21 cellular contexts compared by ENCODE assay signal in the genomic region with DNA sequence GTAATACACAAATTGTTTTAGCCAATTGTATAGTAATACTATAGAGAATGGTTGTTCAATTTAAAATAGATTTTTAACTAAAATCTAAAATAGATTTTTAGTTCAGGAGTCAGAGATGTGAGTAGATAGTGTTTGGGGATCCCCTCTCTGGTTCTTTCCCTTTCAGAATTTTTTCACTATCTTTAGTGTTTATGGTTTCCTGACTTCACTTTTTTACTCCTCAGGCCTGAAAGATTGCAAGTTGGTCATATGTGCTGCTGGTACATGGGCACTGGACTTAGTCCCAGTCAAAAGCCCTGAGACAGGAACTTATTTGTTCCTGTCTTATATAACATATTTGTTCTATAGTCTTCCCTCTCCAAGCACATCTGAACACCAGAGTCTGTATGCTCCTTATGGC.
DNase-seq lines count a peak whose midpoint lies in the region; ATAC-seq, FAIRE-seq and TF ChIP-seq lines count a peak whose summit lies in the region.
"Had no signal": no experiment of that assay in that cellular context is flagged by ENCODE, and none has a peak within 500 bp of the region (broad histone marks: within the 10 kb centered on the region; RNA-seq: fewer than 3 reads in every experiment).

No MANE protein-coding gene starts in this region.

- RAD21 ChIA-PET in GM12878 (lab: Charles Lee; ENCODE audit: unreplicated experiment): interaction anchor here (0.8 to 4.7 kb wide), 12 partner anchors 14 to 373 kb away, joined by 3 to 26 read pairs (median 5); no protein-coding TSS in a partner anchor

- no peaks in the 10 kb centered on the region for H3K4me1 Mint-ChIP-seq in natural killer cell treated with Interleukin-12 subunit alpha and Interleukin-12 subunit beta and Interleukin-15 and Interleukin-18, amount 100 ng/mL, for 72 hours (ENCODE audit: low read depth in 2 of 2)
- H3K4me1 Mint-ChIP-seq: CD4-positive, alpha-beta memory T cell; T-helper 17 cell had no signal

- H3K9me3 ChIP-seq in GM12878 (replicated peaks; ENCODE audit: control insufficient read depth, insufficient read depth, low read length): no peaks in the 10 kb centered on the region
- H3K9me3 ChIP-seq: BE2C, Peyer's patch had no signal

- ATAC-seq in GM19035 (IDR thresholded peaks at IDR 0.05; ENCODE audit: unreplicated experiment): peak; percentile 41
- peak; percentile 39 for ATAC-seq in HG02678 (IDR thresholded peaks at IDR 0.05; ENCODE audit: unreplicated experiment)
- ATAC-seq in GM12878: peak; percentile 63
- ATAC-seq in natural killer cell treated with Interleukin-12 subunit alpha and Interleukin-12 subunit beta and Interleukin-15 and Interleukin-18, amount 100 ng/mL, for 72 hours: no peak
- ATAC-seq: SK-N-SH treated with all-trans-retinoic acid at 6 μM for 48 hours, T-helper 17 cell had no signal

- H3K9ac ChIP-seq in GM12878 (ENCODE audit: control insufficient read depth, insufficient read depth, low read length): no peak overlapping the region

- in situ Hi-C loops in GM13976 (cut with MboI; ENCODE audit: low sequenced_read_pairs, unreplicated experiment): no loop called here
- in situ Hi-C loops in GM12878 (cut with MboI): no loop called here

- H3K36me3 Mint-ChIP-seq in natural killer cell treated with Interleukin-12 subunit alpha and Interleukin-12 subunit beta and Interleukin-15 and Interleukin-18, amount 100 ng/mL, for 72 hours: no peaks in the 10 kb centered on the region
- H3K36me3 Mint-ChIP-seq: CD4-positive, alpha-beta memory T cell had no signal

- TF ChIP-seq CTCF in GM13976 (IDR thresholded peaks at IDR 0.05; ENCODE audit: borderline replicate concordance, control extremely low read depth, extremely low read depth, insufficient read depth, missing control alignments) (no peak), GM12878 (IDR thresholded peaks at IDR 0.05 in 2 of 3, conservative IDR thresholded peaks at IDR 0.05 in 1 of 3; ENCODE audit: control insufficient read depth in 2 of 3, extremely low read depth in 1 of 3, insufficient read depth in 1 of 3, low read depth in 3 of 3, low read length in 3 of 3) (no peak)

- H3K27ac ChIP-seq in GM12878 (ENCODE audit: control insufficient read depth, insufficient read depth): no peak overlapping the region
- H3K27ac ChIP-seq: Peyer's patch had no signal

- H3K27me3 Mint-ChIP-seq in natural killer cell treated with Interleukin-12 subunit alpha and Interleukin-12 subunit beta and Interleukin-15 and Interleukin-18, amount 100 ng/mL, for 72 hours: peaks cover 0 to 3% of the 10 kb centered on the region in 2 donors

- H3K4me2 ChIP-seq in GM12878 (ENCODE audit: control insufficient read depth, insufficient read depth): no peak overlapping the region

- peaks cover 21% of the 10 kb centered on the region for H3K4me1 ChIP-seq in GM12878 (ENCODE audit: control insufficient read depth, insufficient read depth, low read length)
- H3K4me1 ChIP-seq: BE2C, Peyer's patch had no signal

- peak; percentile 56 for FAIRE-seq in GM12878 (lab: Jason Lieb, UNC)
- FAIRE-seq: H1 had no signal

- no peaks in the 10 kb centered on the region for H3K36me3 ChIP-seq in GM12878 (ENCODE audit: control insufficient read depth in 2 of 2, insufficient read depth in 2 of 2, low read length in 1 of 2)
- H3K36me3 ChIP-seq: BE2C, Peyer's patch had no signal

- no peak for TF ChIP-seq POLR2A in GM12878 (IDR thresholded peaks at IDR 0.05; ENCODE audit: low read depth, low read length)

- no peaks in the 10 kb centered on the region for H3K9me3 Mint-ChIP-seq in natural killer cell treated with Interleukin-12 subunit alpha and Interleukin-12 subunit beta and Interleukin-15 and Interleukin-18, amount 100 ng/mL, for 72 hours
- H3K9me3 Mint-ChIP-seq: CD4-positive, alpha-beta memory T cell; HFFc6 had no signal

- no peak overlapping the region for H3K4me3 ChIP-seq in GM12878
- H3K4me3 ChIP-seq: Peyer's patch had no signal

- SMC1A ChIA-PET in GM12878 (lab: Charles Lee; ENCODE audit: uncharacterized antibody, unreplicated experiment): interaction anchor here (0.6 to 10.0 kb wide), 12 partner anchors 9 to 570 kb away, joined by 3 to 149 read pairs (median 6); no protein-coding TSS in a partner anchor

- no peak overlapping the region for H3K27ac Mint-ChIP-seq in natural killer cell treated with Interleukin-12 subunit alpha and Interleukin-12 subunit beta and Interleukin-15 and Interleukin-18, amount 100 ng/mL, for 72 hours
- H3K27ac Mint-ChIP-seq: CD4-positive, alpha-beta memory T cell; HFFc6; T-helper 17 cell had no signal

- H2AFZ ChIP-seq in GM12878 (ENCODE audit: control insufficient read depth, low read depth, low read length): no peak overlapping the region

- DNase-seq in GM13976 (ENCODE audit: low spot score) (peak; percentile 41), GM12878 (ENCODE audit: low read depth, low spot score) (peak; percentile 35), dermis blood vessel endothelial cell (no peak), NCI-H2196 treated with DMSO at 0.1 percent for 48 hours (lab: John Stamatoyannopoulos, UW; ENCODE audit: unreplicated experiment) (no peak)
- DNase-seq in natural killer cell treated with Interleukin-12 subunit alpha and Interleukin-12 subunit beta and Interleukin-15 and Interleukin-18, amount 100 ng/mL, for 72 hours (ENCODE audit: low spot score): no peak
- DNase-seq: BE2C; CD4-positive, alpha-beta memory T cell; DMS79; HFFc6; IMR-90; Kasumi-1; NCI-H1105 treated with DMSO at 0.1 percent for 48 hours; NCI-H187; NCI-H446; Peyer's patch; Right ventricle myocardium superior; T-helper 17 cell had no signal

- TF ChIP-seq RAD21 in GM12878 (IDR thresholded peaks at IDR 0.05; ENCODE audit: insufficient read depth, low read depth, low read length): no peak

- CTCF ChIA-PET in GM12878 (lab: Yijun Ruan, JAX): interaction anchor here (1.2 to 1.4 kb wide), 2 partner anchors 16 to 33 kb away, joined by 5 to 9 read pairs; no protein-coding TSS in a partner anchor

- no peaks in the 10 kb centered on the region for H4K20me1 ChIP-seq in GM12878 (ENCODE audit: control insufficient read depth, insufficient read depth)

- no peaks in the 10 kb centered on the region for H3K79me2 ChIP-seq in GM12878 (ENCODE audit: control insufficient read depth, insufficient read depth, low read length)

- H3K27me3 ChIP-seq in GM12878 (replicated peaks in 1 of 2; ENCODE audit: control insufficient read depth in 2 of 2, insufficient read depth in 2 of 2, low read length in 1 of 2): no peaks in the 10 kb centered on the region
- H3K27me3 ChIP-seq: BE2C, Peyer's patch had no signal

- TF ChIP-seq EP300 in GM12878 (IDR thresholded peaks at IDR 0.05; ENCODE audit: borderline replicate concordance in 1 of 2, control insufficient read depth in 1 of 2, low read depth in 2 of 2, low read length in 2 of 2): no peak

- no peak overlapping the region for H3K4me3 Mint-ChIP-seq in natural killer cell treated with Interleukin-12 subunit alpha and Interleukin-12 subunit beta and Interleukin-15 and Interleukin-18, amount 100 ng/mL, for 72 hours
- H3K4me3 Mint-ChIP-seq: CD4-positive, alpha-beta memory T cell; HFFc6; T-helper 17 cell had no signal

- intact Hi-C loops in GM12878 (cut with micrococcal nuclease; ENCODE audit: unreplicated experiment): loop anchor here (5.0 kb wide), 1 partner anchor 98 kb away; a partner anchor contains a TSS

- BruUV-seq in GM12878 (replicated peaks; lab: Mats Ljungman, UMichigan): no TSS peak

- POLR2A ChIA-PET in GM12878 (lab: Charles Lee): interaction anchor here (0.6 to 5.3 kb wide), 4 partner anchors 15 to 402 kb away, joined by 3 to 29 read pairs (median 4); no protein-coding TSS in a partner anchor

TF ChIP-seq in GM12878, 131 proteins besides CTCF, POLR2A, EP300 and RAD21 (continues in another document):
- TF ChIP-seq BCL11A (IDR thresholded peaks at IDR 0.05; ENCODE audit: low read depth, low read length): 0 out of 2 replicates have a peak, but pooled peaks have one; percentile 17
- no peak for TF ChIP-seq SMARCA5 (IDR thresholded peaks at IDR 0.05)
- TF ChIP-seq YBX1 (IDR thresholded peaks at IDR 0.05): no peak
- TF ChIP-seq TAF1 (IDR thresholded peaks at IDR 0.05; ENCODE audit: borderline replicate concordance, low read depth, low read length): no peak
- TF ChIP-seq NFXL1 (IDR thresholded peaks at IDR 0.05; ENCODE audit: borderline replicate concordance): no peak
- TF ChIP-seq, protein P1, sequence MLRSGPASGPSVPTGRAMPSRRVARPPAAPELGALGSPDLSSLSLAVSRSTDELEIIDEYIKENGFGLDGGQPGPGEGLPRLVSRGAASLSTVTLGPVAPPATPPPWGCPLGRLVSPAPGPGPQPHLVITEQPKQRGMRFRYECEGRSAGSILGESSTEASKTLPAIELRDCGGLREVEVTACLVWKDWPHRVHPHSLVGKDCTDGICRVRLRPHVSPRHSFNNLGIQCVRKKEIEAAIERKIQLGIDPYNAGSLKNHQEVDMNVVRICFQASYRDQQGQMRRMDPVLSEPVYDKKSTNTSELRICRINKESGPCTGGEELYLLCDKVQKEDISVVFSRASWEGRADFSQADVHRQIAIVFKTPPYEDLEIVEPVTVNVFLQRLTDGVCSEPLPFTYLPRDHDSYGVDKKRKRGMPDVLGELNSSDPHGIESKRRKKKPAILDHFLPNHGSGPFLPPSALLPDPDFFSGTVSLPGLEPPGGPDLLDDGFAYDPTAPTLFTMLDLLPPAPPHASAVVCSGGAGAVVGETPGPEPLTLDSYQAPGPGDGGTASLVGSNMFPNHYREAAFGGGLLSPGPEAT (IDR thresholded peaks at IDR 0.05; ENCODE audit: low read depth): 0 out of 2 replicates have a peak, but pooled peaks have one; percentile 37
- no peak for TF ChIP-seq MEF2A (IDR thresholded peaks at IDR 0.05; ENCODE audit: insufficient read depth, low read depth, low read length)
- TF ChIP-seq BRCA1 (IDR thresholded peaks at IDR 0.05; ENCODE audit: low read depth, low read length): no peak
- TF ChIP-seq, protein P2, sequence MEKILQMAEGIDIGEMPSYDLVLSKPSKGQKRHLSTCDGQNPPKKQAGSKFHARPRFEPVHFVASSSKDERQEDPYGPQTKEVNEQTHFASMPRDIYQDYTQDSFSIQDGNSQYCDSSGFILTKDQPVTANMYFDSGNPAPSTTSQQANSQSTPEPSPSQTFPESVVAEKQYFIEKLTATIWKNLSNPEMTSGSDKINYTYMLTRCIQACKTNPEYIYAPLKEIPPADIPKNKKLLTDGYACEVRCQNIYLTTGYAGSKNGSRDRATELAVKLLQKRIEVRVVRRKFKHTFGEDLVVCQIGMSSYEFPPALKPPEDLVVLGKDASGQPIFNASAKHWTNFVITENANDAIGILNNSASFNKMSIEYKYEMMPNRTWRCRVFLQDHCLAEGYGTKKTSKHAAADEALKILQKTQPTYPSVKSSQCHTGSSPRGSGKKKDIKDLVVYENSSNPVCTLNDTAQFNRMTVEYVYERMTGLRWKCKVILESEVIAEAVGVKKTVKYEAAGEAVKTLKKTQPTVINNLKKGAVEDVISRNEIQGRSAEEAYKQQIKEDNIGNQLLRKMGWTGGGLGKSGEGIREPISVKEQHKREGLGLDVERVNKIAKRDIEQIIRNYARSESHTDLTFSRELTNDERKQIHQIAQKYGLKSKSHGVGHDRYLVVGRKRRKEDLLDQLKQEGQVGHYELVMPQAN (conservative IDR thresholded peaks at IDR 0.05): no peak
- TF ChIP-seq ETV6 (conservative IDR thresholded peaks at IDR 0.05 in 1 of 2, IDR thresholded peaks at IDR 0.05 in 1 of 2; ENCODE audit: borderline replicate concordance in 1 of 2, low read depth in 1 of 2): no peak

Comparison
In these comparisons a context has a peak if more than half of its experiments do, and no peak if none do; other contexts are left out.
1. DNase-seq: peak in GM13976 (single experiment) and GM12878 (single experiment); none in natural killer cell treated with Interleukin-12 subunit alpha and Interleukin-12 subunit beta and Interleukin-15 and Interleukin-18, amount 100 ng/mL, for 72 hours (single experiment), dermis blood vessel endothelial cell (single experiment) and NCI-H2196 treated with DMSO at 0.1 percent for 48 hours (single experiment).
2. ATAC-seq: peak in GM19035 (single experiment), HG02678 (single experiment) and GM12878 (single experiment); none in natural killer cell treated with Interleukin-12 subunit alpha and Interleukin-12 subunit beta and Interleukin-15 and Interleukin-18, amount 100 ng/mL, for 72 hours (0 of 2).